Comparison of ENCODE assay signal across 20 cellular contexts in genomic region chr20:35311822-35312221, GRCh38. TPM values are rescaled to one million over a fixed set of nuclear protein-coding genes. Genes with fewer than 3 reads are reported as not detected.
DNase-seq lines count a peak whose midpoint lies in the region; TF ChIP-seq lines count a peak whose summit lies in the region.
"Had no signal": no experiment of that assay in that cellular context is flagged by ENCODE, and none has a peak within 500 bp of the region (broad histone marks: within the 10 kb centered on the region; RNA-seq: fewer than 3 reads in every experiment).

No MANE protein-coding gene starts in this region.

- H3K79me2 ChIP-seq in hepatocyte: no peaks in the 10 kb centered on the region

- H3K27ac Mint-ChIP-seq in T-helper 1 cell treated with Interleukin-12 subunit alpha and Interleukin-12 subunit beta and Interleukin-4 antibody, amounts not matched to agents 30 μg/mL and 1 μg/mL, for 36 hours: peak overlapping the region; percentile 18
- peak overlapping the region; percentile 72 for H3K27ac Mint-ChIP-seq in activated T-helper 1 cell treated with anti-CD3 and anti-CD28 coated beads, Interleukin-12 subunit alpha, Interleukin-12 subunit beta, Interleukin-2, Interleukin-4 antibody, amounts not matched to agents 30 ng/mL and 10 ng/mL and 1 ng/mL, durations not matched to agents 14 hours and 24 hours and 36 hours
- H3K27ac Mint-ChIP-seq: CD8-positive, alpha-beta T cell; nephron progenitor cell had no signal

- no peak overlapping the region for H3K4me3 Mint-ChIP-seq in T-helper 1 cell treated with Interleukin-12 subunit alpha and Interleukin-12 subunit beta and Interleukin-4 antibody, amounts not matched to agents 30 μg/mL and 1 μg/mL, for 36 hours
- H3K4me3 Mint-ChIP-seq in activated T-helper 1 cell treated with anti-CD3 and anti-CD28 coated beads, Interleukin-12 subunit alpha, Interleukin-12 subunit beta, Interleukin-2, Interleukin-4 antibody, amounts not matched to agents 30 ng/mL and 10 ng/mL and 1 ng/mL, durations not matched to agents 14 hours and 24 hours and 36 hours: no peak overlapping the region
- H3K4me3 Mint-ChIP-seq: brain; CD8-positive, alpha-beta T cell; nephron progenitor cell had no signal

- H3K36me3 Mint-ChIP-seq in T-helper 1 cell treated with Interleukin-12 subunit alpha and Interleukin-12 subunit beta and Interleukin-4 antibody, amounts not matched to agents 30 μg/mL and 1 μg/mL, for 36 hours (ENCODE audit: low read depth): peaks cover 12% of the 10 kb centered on the region
- peaks cover 25% of the 10 kb centered on the region for H3K36me3 Mint-ChIP-seq in activated T-helper 1 cell treated with anti-CD3 and anti-CD28 coated beads, Interleukin-12 subunit alpha, Interleukin-12 subunit beta, Interleukin-2, Interleukin-4 antibody, amounts not matched to agents 30 ng/mL and 10 ng/mL and 1 ng/mL, durations not matched to agents 14 hours and 24 hours and 36 hours (ENCODE audit: low read depth)

- no peaks in the 10 kb centered on the region for H3K27me3 Mint-ChIP-seq in T-helper 1 cell treated with Interleukin-12 subunit alpha and Interleukin-12 subunit beta and Interleukin-4 antibody, amounts not matched to agents 30 μg/mL and 1 μg/mL, for 36 hours (ENCODE audit: low read depth)
- no peaks in the 10 kb centered on the region for H3K27me3 Mint-ChIP-seq in activated T-helper 1 cell treated with anti-CD3 and anti-CD28 coated beads, Interleukin-12 subunit alpha, Interleukin-12 subunit beta, Interleukin-2, Interleukin-4 antibody, amounts not matched to agents 30 ng/mL and 10 ng/mL and 1 ng/mL, durations not matched to agents 14 hours and 24 hours and 36 hours (ENCODE audit: insufficient read depth)
- H3K27me3 Mint-ChIP-seq: brain had no signal

- H3K9me3 ChIP-seq in HUES48 (ENCODE audit: control insufficient read depth, insufficient read depth, low read length) (no peaks in the 10 kb centered on the region), hepatocyte (ENCODE audit: low read depth) (no peaks in the 10 kb centered on the region), testis (no peaks in the 10 kb centered on the region)
- H3K9me3 ChIP-seq: lower lobe of right lung, thyroid gland had no signal

- H3K36me3 ChIP-seq in HUES48 (ENCODE audit: control insufficient read depth, insufficient read depth, low read length) (peaks cover 9% of the 10 kb centered on the region; the same call in 1 of the 2 replicates), hepatocyte (replicated peaks; ENCODE audit: insufficient read depth, low read depth) (no peaks in the 10 kb centered on the region), testis (ENCODE audit: low read depth, missing control alignments) (no peaks in the 10 kb centered on the region)
- H3K36me3 ChIP-seq: thyroid gland had no signal

- H3K4me3 ChIP-seq in HUES48 (ENCODE audit: low read depth, low read length) (no peak overlapping the region), hepatocyte (no peak overlapping the region), testis (no peak overlapping the region)
- H3K4me3 ChIP-seq: lower lobe of right lung, thyroid gland had no signal

- no peak overlapping the region for H2AFZ ChIP-seq in hepatocyte

- H3K9me2 ChIP-seq in hepatocyte (replicated peaks; ENCODE audit: insufficient read depth): no peaks in the 10 kb centered on the region

- no peak overlapping the region for H3K4me2 ChIP-seq in hepatocyte

- intact Hi-C loops in activated T-helper 1 cell treated with anti-CD3 and anti-CD28 coated beads, Interleukin-12 subunit alpha, Interleukin-12 subunit beta, Interleukin-2, Interleukin-4 antibody, amounts not matched to agents 30 ng/mL and 10 ng/mL and 1 ng/mL, durations not matched to agents 14 hours and 24 hours and 36 hours (cut with micrococcal nuclease): no loop called here
- intact Hi-C loops in testis (cut with DNase I; ENCODE audit: low total_unique reads): no loop called here

- H3K4me1 Mint-ChIP-seq in T-helper 1 cell treated with Interleukin-12 subunit alpha and Interleukin-12 subunit beta and Interleukin-4 antibody, amounts not matched to agents 30 μg/mL and 1 μg/mL, for 36 hours (ENCODE audit: low read depth): peaks cover 51% of the 10 kb centered on the region
- peaks cover 46% of the 10 kb centered on the region for H3K4me1 Mint-ChIP-seq in activated T-helper 1 cell treated with anti-CD3 and anti-CD28 coated beads, Interleukin-12 subunit alpha, Interleukin-12 subunit beta, Interleukin-2, Interleukin-4 antibody, amounts not matched to agents 30 ng/mL and 10 ng/mL and 1 ng/mL, durations not matched to agents 14 hours and 24 hours and 36 hours (ENCODE audit: low read depth)

- no peak overlapping the region; the same call in 1 of the 2 replicates for H3K9ac ChIP-seq in HUES48 (ENCODE audit: low read depth, low read length)

- H3K27me3 ChIP-seq in HUES48 (ENCODE audit: control insufficient read depth, insufficient read depth, low read length) (no peaks in the 10 kb centered on the region), hepatocyte (no peaks in the 10 kb centered on the region), testis (no peaks in the 10 kb centered on the region)
- H3K27me3 ChIP-seq: thyroid gland had no signal

- no peak for TF ChIP-seq POLR2A in testis (IDR thresholded peaks at IDR 0.05)

- H4K20me1 ChIP-seq in hepatocyte (ENCODE audit: insufficient read depth, poor library complexity, severe bottlenecking): no peaks in the 10 kb centered on the region

- TF ChIP-seq CTCF in hepatocyte (IDR thresholded peaks at IDR 0.05; ENCODE audit: poor library complexity) (no peak), testis (IDR thresholded peaks at IDR 0.05) (no peak)

- DNase-seq in T-helper 1 cell: no peak
- no peak for DNase-seq in activated T-helper 1 cell treated with anti-CD3 and anti-CD28 coated beads, Interleukin-12 subunit alpha, Interleukin-12 subunit beta, Interleukin-2, Interleukin-4 antibody, amounts not matched to agents 30 ng/mL and 10 ng/mL and 1 ng/mL, durations not matched to agents 14 hours and 24 hours and 36 hours (ENCODE audit: low spot score)
- DNase-seq in hepatocyte (ENCODE audit: low spot score): no peak
- DNase-seq in NCI-H345 (lab: John Stamatoyannopoulos, UW): no peak
- no peak for DNase-seq in KG1 (lab: John Stamatoyannopoulos, UW)
- DNase-seq in testis: no peak
- DNase-seq: activated CD4-positive, alpha-beta T cell treated with anti-CD3 and anti-CD28 coated beads for 1 hour; activated effector memory CD4-positive, alpha-beta T cell treated with Interleukin-2 at 50 U/mL for 16 hours; CD8-positive, alpha-beta T cell; effector CD8-positive, alpha-beta T cell; lower lobe of right lung; NCI-H446 treated with DMSO at 0.1 percent for 48 hours; nephron progenitor cell; retina; thyroid gland had no signal

- H3K4me1 ChIP-seq in HUES48 (ENCODE audit: control insufficient read depth, insufficient read depth, low read length) (peaks cover 25% of the 10 kb centered on the region), hepatocyte (ENCODE audit: insufficient read depth) (peaks cover 13% of the 10 kb centered on the region), testis (peaks cover 12% of the 10 kb centered on the region)
- H3K4me1 ChIP-seq: lower lobe of right lung had no signal

- peak overlapping the region; percentile 75 for H3K27ac ChIP-seq in HUES48 (ENCODE audit: low read depth, low read length)
- peak overlapping the region; percentile 52 for H3K27ac ChIP-seq in hepatocyte
- H3K27ac ChIP-seq in testis: no peak overlapping the region
- H3K27ac ChIP-seq: lower lobe of right lung, thyroid gland had no signal

- H3K9me3 Mint-ChIP-seq in T-helper 1 cell treated with Interleukin-12 subunit alpha and Interleukin-12 subunit beta and Interleukin-4 antibody, amounts not matched to agents 30 μg/mL and 1 μg/mL, for 36 hours: no peaks in the 10 kb centered on the region
- no peaks in the 10 kb centered on the region for H3K9me3 Mint-ChIP-seq in activated T-helper 1 cell treated with anti-CD3 and anti-CD28 coated beads, Interleukin-12 subunit alpha, Interleukin-12 subunit beta, Interleukin-2, Interleukin-4 antibody, amounts not matched to agents 30 ng/mL and 10 ng/mL and 1 ng/mL, durations not matched to agents 14 hours and 24 hours and 36 hours
- H3K9me3 Mint-ChIP-seq: brain; CD8-positive, alpha-beta T cell; nephron progenitor cell had no signal

- 88% methylated on average over 5 of the region's 5 CpGs for WGBS in hepatocyte (ENCODE audit: low lambda C conversion rate, missing lambda C conversion rate)
- 92 to 94% methylated on average over 5 of the region's 5 CpGs for WGBS in testis, 2 donors

RNA-seq across cellular contexts. Expression of gene FAM83C, which starts 19.6 kb away (rescaled TPM):
- not detected in 2 replicates for total RNA-seq in activated T-helper 1 cell treated with anti-CD3 and anti-CD28 coated beads, Interleukin-12 subunit alpha, Interleukin-12 subunit beta, Interleukin-2, Interleukin-4 antibody, amounts not matched to agents 30 ng/mL and 10 ng/mL and 1 ng/mL, durations not matched to agents 14 hours and 24 hours and 36 hours
- total RNA-seq in hepatocyte: not detected in 2 replicates
- polyA plus RNA-seq in hepatocyte: 0.10 TPM in 1 of 2 replicates, not detected in the other
- total RNA-seq in testis: under 1 TPM; 0.39 to 0.43 TPM
- 0.96 TPM for polyA plus RNA-seq in testis (ENCODE audit: insufficient read depth, low read depth, low replicate concordance)
- total RNA-seq: CD8-positive, alpha-beta T cell; frontal cortex; H4; lower lobe of right lung; thyroid gland had no signal

RNA-seq across cellular contexts. Expression of gene EIF6, which starts 27.2 kb away (rescaled TPM):
- 232 TPM in 2 replicates for total RNA-seq in activated T-helper 1 cell treated with anti-CD3 and anti-CD28 coated beads, Interleukin-12 subunit alpha, Interleukin-12 subunit beta, Interleukin-2, Interleukin-4 antibody, amounts not matched to agents 30 ng/mL and 10 ng/mL and 1 ng/mL, durations not matched to agents 14 hours and 24 hours and 36 hours
- total RNA-seq in hepatocyte (108 and 112 TPM in 2 replicates), testis (10 to 100 TPM; 84.3 to 90.6 TPM)
- polyA plus RNA-seq in hepatocyte (207 and 230 TPM in 2 replicates), testis (ENCODE audit: insufficient read depth, low read depth, low replicate concordance) (142 TPM)

RNA-seq across cellular contexts. Expression of gene MMP24OS, which starts 33.9 kb away (rescaled TPM):
- total RNA-seq in activated T-helper 1 cell treated with anti-CD3 and anti-CD28 coated beads, Interleukin-12 subunit alpha, Interleukin-12 subunit beta, Interleukin-2, Interleukin-4 antibody, amounts not matched to agents 30 ng/mL and 10 ng/mL and 1 ng/mL, durations not matched to agents 14 hours and 24 hours and 36 hours: 25.0 and 27.0 TPM in 2 replicates
- total RNA-seq in hepatocyte (16.9 and 19.0 TPM in 2 replicates), testis (10 to 100 TPM; 16.4 to 35.1 TPM)
- polyA plus RNA-seq in hepatocyte (58.5 and 60.1 TPM in 2 replicates), testis (ENCODE audit: insufficient read depth, low read depth, low replicate concordance) (45.9 TPM)

Comparison
In these comparisons a context has a peak if more than half of its experiments do, and no peak if none do; other contexts are left out.
1. H3K27ac ChIP-seq: peak in HUES48 (single experiment) and hepatocyte (single experiment); none in testis (0 of 2).